In genomic region chr13:110155072-110155471, GRCh38 we compare ENCODE assay signal across 20 cellular contexts.
"Had no signal": no experiment of that assay in that cellular context is flagged by ENCODE, and none has a peak within 500 bp of the region (broad histone marks: within the 10 kb centered on the region; RNA-seq: fewer than 3 reads in every experiment).

No MANE protein-coding gene starts in this region.

- H3K4me2 ChIP-seq: hepatocyte had no signal

- H3K4me1 ChIP-seq: breast epithelium, uterus had no signal

- H3K27ac Mint-ChIP-seq: activated B cell treated with CpG ODN at 0.5 μM for 24 hours; activated CD4-positive, alpha-beta T cell treated with anti-CD3 and anti-CD28 coated beads, Interleukin-2, amount 10 ng/mL, durations not matched to agents 24 days and 14 days; activated CD8-positive, alpha-beta T cell treated with anti-CD3 and anti-CD28 coated beads, Interleukin-2, amount 10 ng/mL, durations not matched to agents 7 days and 5 days; T-helper 2 cell treated with Interferon-gamma antibody and Interleukin-4, amounts not matched to agents 5 μg/mL and 100 μg/mL, for 36 hours had no signal

- H3K79me2 ChIP-seq: hepatocyte had no signal

- DNase-seq: activated B cell treated with CpG ODN at 0.5 μM for 24 hours; activated CD4-positive, alpha-beta T cell treated with anti-CD3 and anti-CD28 coated beads, Interleukin-2, amount 10 ng/mL, durations not matched to agents 24 days and 14 days; activated CD8-positive, alpha-beta T cell treated with anti-CD3 and anti-CD28 coated beads, Interleukin-2, amount 10 ng/mL, durations not matched to agents 7 days and 5 days; activated gamma-delta T cell treated with Interleukin-2 at 50 U/mL for 16 hours; adrenal gland; cortex of kidney; effector memory CD4-positive, alpha-beta T cell; ovary; sigmoid colon; spleen; stimulated activated CD8-positive, alpha-beta memory T cell treated with anti-CD3 and anti-CD28 coated beads, Interleukin-4, amount 100 ng/mL, for 48 hours; stimulated activated naive CD4-positive, alpha-beta T cell; uterus had no signal

- H3K9me3 Mint-ChIP-seq: activated B cell treated with CpG ODN at 0.5 μM for 24 hours; activated CD4-positive, alpha-beta T cell treated with anti-CD3 and anti-CD28 coated beads, Interleukin-2, amount 10 ng/mL, durations not matched to agents 24 days and 14 days; mesothelial cell of epicardium; nephron; T-helper 2 cell treated with Interferon-gamma antibody and Interleukin-4, amounts not matched to agents 5 μg/mL and 100 μg/mL, for 36 hours had no signal

- H3K4me3 ChIP-seq: adrenal gland, breast epithelium, hepatocyte, left lung, ovary, sigmoid colon, SK-N-MC, spleen, uterus had no signal

- H3K36me3 ChIP-seq: breast epithelium, ovary, uterus had no signal

- H3K4me3 Mint-ChIP-seq: activated B cell treated with CpG ODN at 0.5 μM for 24 hours; activated CD4-positive, alpha-beta T cell treated with anti-CD3 and anti-CD28 coated beads, Interleukin-2, amount 10 ng/mL, durations not matched to agents 24 days and 14 days; activated CD8-positive, alpha-beta T cell treated with anti-CD3 and anti-CD28 coated beads, Interleukin-2, amount 10 ng/mL, durations not matched to agents 7 days and 5 days; mesothelial cell of epicardium; nephron; T-helper 2 cell treated with Interferon-gamma antibody and Interleukin-4, amounts not matched to agents 5 μg/mL and 100 μg/mL, for 36 hours had no signal

- H3K27ac ChIP-seq: adrenal gland, breast epithelium, hepatocyte, ovary, SK-N-MC, spleen, uterus had no signal

- H3K27me3 ChIP-seq: adrenal gland, breast epithelium, hepatocyte, left lung, ovary, sigmoid colon, spleen, uterus had no signal

- H3K27me3 Mint-ChIP-seq: activated CD4-positive, alpha-beta T cell treated with anti-CD3 and anti-CD28 coated beads, Interleukin-2, amount 10 ng/mL, durations not matched to agents 24 days and 14 days had no signal

- H3K9me3 ChIP-seq: adrenal gland, breast epithelium, left lung, ovary, sigmoid colon, spleen, uterus had no signal

- H2AFZ ChIP-seq: hepatocyte had no signal

- H3K4me1 Mint-ChIP-seq: activated B cell treated with CpG ODN at 0.5 μM for 24 hours; activated CD4-positive, alpha-beta T cell treated with anti-CD3 and anti-CD28 coated beads, Interleukin-2, amount 10 ng/mL, durations not matched to agents 24 days and 14 days had no signal
